ENCODE assay signal across 8 cellular contexts in the genomic region with DNA sequence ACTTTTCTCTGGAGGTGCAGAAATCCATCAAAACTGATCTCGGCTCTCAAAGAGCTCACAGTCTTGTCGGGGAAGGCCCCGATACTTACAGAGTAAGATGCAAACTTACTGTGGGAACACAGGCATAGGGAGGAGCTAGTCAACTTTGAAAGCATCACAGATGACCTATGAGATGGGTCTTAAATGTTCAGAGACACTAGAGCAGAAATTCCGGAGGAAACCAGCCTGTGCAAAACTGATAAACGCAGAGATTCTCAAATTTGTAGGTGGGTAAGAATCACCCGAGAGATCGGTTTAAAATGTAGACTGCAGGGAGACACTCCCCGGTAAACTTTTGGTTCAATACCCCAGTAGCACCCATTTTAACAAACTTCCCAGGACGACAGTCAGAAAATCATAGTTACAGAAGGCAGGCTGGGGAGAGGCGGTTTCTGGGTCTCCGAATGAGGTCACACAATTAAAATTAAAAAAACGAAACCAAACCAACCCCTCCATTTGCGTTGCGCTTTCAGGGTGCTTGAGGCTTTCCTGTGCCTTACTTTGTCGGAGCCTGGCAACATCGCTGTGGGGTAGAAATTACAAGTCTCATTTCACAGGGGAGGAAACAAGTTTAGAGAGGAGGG. TPM values are rescaled to one million over a fixed set of nuclear protein-coding genes. Genes with fewer than 3 reads are reported as not detected.
DNase-seq lines count a peak whose midpoint lies in the region; ATAC-seq and TF ChIP-seq lines count a peak whose summit lies in the region.

No MANE protein-coding gene starts in this region.

- DNase-seq in AG20443 (ENCODE audit: low spot score) (peak; percentile 49), OCI-LY7 (ENCODE audit: low spot score) (peak; percentile 74), astrocyte of the cerebellum (ENCODE audit: low read depth) (no peak), inferior parietal cortex (ENCODE audit: extremely low spot score) (peak; percentile 54), NCI-H1048 (lab: John Stamatoyannopoulos, UW) (no peak)
- peak; percentile 19 to 34 for DNase-seq in stimulated activated CD4-positive, alpha-beta T cell treated with anti-CD3 and anti-CD28 coated beads, Interleukin-2, amount 100 ng/mL, for 48 hours

- intact Hi-C loops in OCI-LY7 (cut with micrococcal nuclease; ENCODE audit: unreplicated experiment) = no loop called here

- peak overlapping the region; percentile 88 for H3K27ac ChIP-seq in OCI-LY7 (ENCODE audit: low read depth, low read length, poor library complexity, severe bottlenecking)

- TF ChIP-seq CTCF in OCI-LY7 (conservative IDR thresholded peaks at IDR 0.05; ENCODE audit: low read length) (no peak), astrocyte of the cerebellum (IDR thresholded peaks at IDR 0.05; ENCODE audit: low read depth, low read length, missing control alignments) (no peak)

- H3K4me2 ChIP-seq in OCI-LY7 (ENCODE audit: low read length) = peak overlapping the region; percentile 95

- H3K36me3 ChIP-seq in OCI-LY7 (ENCODE audit: insufficient read depth, low read length) = peaks cover 34% of the 10 kb centered on the region

- in situ Hi-C loops in astrocyte of the cerebellum (cut with HindIII; ENCODE audit: low sequenced_read_pairs) = no loop called here

- POLR2A ChIA-PET in OCI-LY7 (lab: Charles Lee) = interaction anchor here (0.7 to 2.1 kb wide), 12 partner anchors 10 to 292 kb away, joined by 3 to 6 read pairs (median 4); a partner anchor contains a TSS

- peaks cover 24% of the 10 kb centered on the region for H3K4me1 ChIP-seq in OCI-LY7 (ENCODE audit: insufficient read depth, low read length, poor library complexity, severe bottlenecking)

- peak overlapping the region; percentile 95 for H2AFZ ChIP-seq in OCI-LY7 (ENCODE audit: low read length)

- H3K9me2 ChIP-seq in OCI-LY7 (ENCODE audit: insufficient read depth, low read length) = no peaks in the 10 kb centered on the region

- peak; percentile 12 for ATAC-seq in GM18499 (IDR thresholded peaks at IDR 0.05; ENCODE audit: insufficient read depth, unreplicated experiment)
- ATAC-seq in HG02943 (IDR thresholded peaks at IDR 0.05; ENCODE audit: low read depth, unreplicated experiment) = peak; percentile 14

- H4K20me1 ChIP-seq in OCI-LY7 (ENCODE audit: insufficient read depth, low read length) = peaks cover 19% of the 10 kb centered on the region

- CTCF ChIA-PET in OCI-LY7 (lab: Charles Lee; ENCODE audit: unreplicated experiment) = interaction anchor here (0.5 to 1.2 kb wide), 2 partner anchors 19 to 63 kb away, joined by 3 read pairs; no protein-coding TSS in a partner anchor

- H3K9me3 ChIP-seq in OCI-LY7 (ENCODE audit: low read length) = no peaks in the 10 kb centered on the region

- TSS peak; percentile 100 for BruUV-seq in OCI-LY7 (replicated peaks; lab: Mats Ljungman, UMichigan)

- H3K4me3 ChIP-seq in OCI-LY7 (ENCODE audit: low read depth, low read length, poor library complexity, severe bottlenecking) = peak overlapping the region; percentile 85
- peak overlapping the region; percentile 78 for H3K4me3 ChIP-seq in astrocyte of the cerebellum (ENCODE audit: low read depth, low read length)

- peaks cover 41% of the 10 kb centered on the region for H3K79me2 ChIP-seq in OCI-LY7 (ENCODE audit: insufficient read depth, low read depth, low read length)

RNA-seq across cellular contexts. Expression of a gene that starts 0.8 kb away (rescaled TPM):
- total RNA-seq in OCI-LY7 (2014; rRNA removed; shearing (Covaris generic)) = 76.1 and 98.7 TPM in 2 replicates
- 131 and 132 TPM in 2 replicates for total RNA-seq in OCI-LY7 (2022)

Comparison
In these comparisons a context has a peak if more than half of its experiments do, and no peak if none do; other contexts are left out.
1. DNase-seq: peak in AG20443 (single experiment), OCI-LY7 (single experiment), inferior parietal cortex (single experiment) and stimulated activated CD4-positive, alpha-beta T cell treated with anti-CD3 and anti-CD28 coated beads, Interleukin-2, amount 100 ng/mL, for 48 hours (2 of 2); none in astrocyte of the cerebellum (single experiment) and NCI-H1048 (single experiment).